In the genomic region with DNA sequence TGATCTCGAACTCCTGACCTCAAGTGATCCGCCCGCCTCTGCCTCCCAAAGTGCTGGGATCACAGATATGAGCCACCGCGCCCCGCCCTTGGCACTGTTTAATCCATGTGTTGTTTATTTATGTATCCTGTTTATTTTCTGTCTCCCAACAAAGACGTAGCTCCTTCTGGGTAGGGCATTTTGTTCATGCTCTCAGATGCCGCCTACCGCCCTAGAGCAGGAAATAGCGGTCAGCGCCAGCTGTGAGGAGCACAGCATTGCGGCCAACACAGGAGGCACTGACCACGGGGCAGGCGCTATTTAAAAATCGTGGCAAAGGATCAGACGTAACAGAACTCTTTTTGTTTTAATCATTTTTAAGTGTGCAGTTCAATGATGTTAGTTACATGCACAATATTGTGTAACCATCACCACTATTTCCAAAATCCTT, we compare ENCODE assay signal across 9 cellular contexts. TPM values are rescaled to one million over a fixed set of nuclear protein-coding genes. Genes with fewer than 3 reads are reported as not detected.
DNase-seq lines count a peak whose midpoint lies in the region; ATAC-seq, FAIRE-seq and TF ChIP-seq lines count a peak whose summit lies in the region.
"Not testable (repeated sequence)": the region's sequence is repeated elsewhere in the genome, so short reads cannot be mapped to it uniquely, and the experiment has no call there.
"Had no signal": no experiment of that assay in that cellular context is flagged by ENCODE, and none has a peak within 500 bp of the region (broad histone marks: within the 10 kb centered on the region; RNA-seq: fewer than 3 reads in every experiment).

No MANE protein-coding gene starts in this region.

- peak overlapping the region; percentile 9 to 62 (median 37) for H3K4me3 ChIP-seq in breast epithelium
- not testable (repeated sequence) for H3K4me3 ChIP-seq in small intestine (ENCODE audit: low read depth in 1 of 2, low read length in 2 of 2)

- not testable (repeated sequence) for H3K36me3 Mint-ChIP-seq in CD14-positive monocyte; T-helper 2 cell treated with Interferon-gamma antibody and Interleukin-4, amounts not matched to agents 5 μg/mL and 100 μg/mL, for 36 hours (ENCODE audit: low read depth)

- intact Hi-C loops in CD14-positive monocyte (cut with micrococcal nuclease), result loop anchor here (2.0 to 5.0 kb wide), 4 partner anchors 32 to 236 kb away; partner anchors contain the start of genes PSMD13 (in 2 of the 2), SIRT3 (in 2 of the 2), BET1L (in 1 of the 2) and IFITM2 (in 1 of the 2)
- intact Hi-C loops in breast epithelium (cut with DNase I; ENCODE audit: low total_unique reads), result not testable (repeated sequence)

- ATAC-seq in GM19023 (IDR thresholded peaks at IDR 0.05; ENCODE audit: unreplicated experiment) (peak; percentile 60), HG02870 (IDR thresholded peaks at IDR 0.05; ENCODE audit: unreplicated experiment) (peak; percentile 33)

- peak overlapping the region; percentile 84 to 99 for H3K4me3 Mint-ChIP-seq in CD14-positive monocyte
- peak overlapping the region; percentile 93 for H3K4me3 Mint-ChIP-seq in T-helper 2 cell treated with Interferon-gamma antibody and Interleukin-4, amounts not matched to agents 5 μg/mL and 100 μg/mL, for 36 hours

- not testable (repeated sequence) for H3K4me1 ChIP-seq in breast epithelium; small intestine (ENCODE audit: control insufficient read depth in 2 of 2, insufficient read depth in 1 of 2, low read depth in 1 of 2, low read length in 1 of 2)

- DNase-seq in CD14-positive monocyte (ENCODE audit: low spot score) (peak; percentile 84), LoVo (ENCODE audit: low spot score) (peak; percentile 75), small intestine (peak; percentile 81)
- peak; percentile 69 for DNase-seq in T-helper 2 cell treated with Interferon-gamma antibody and Interleukin-4, amounts not matched to agents 5 μg/mL and 100 μg/mL, for 36 hours (ENCODE audit: low spot score)
- DNase-seq in breast epithelium (ENCODE audit: low spot score in 2 of 2), result not testable (repeated sequence)

- H3K9me3 Mint-ChIP-seq in CD14-positive monocyte; T-helper 2 cell treated with Interferon-gamma antibody and Interleukin-4, amounts not matched to agents 5 μg/mL and 100 μg/mL, for 36 hours: not testable (repeated sequence)

- not testable (repeated sequence) for TF ChIP-seq POLR2A in breast epithelium (IDR thresholded peaks at IDR 0.05)

- WGBS in small intestine, 3 donors, result 19 to 28% (median 23%) methylated on average over 13 to 16 of the region's 16 CpGs

- H3K27me3 Mint-ChIP-seq in CD14-positive monocyte (ENCODE audit: low read depth in 3 of 3), result not testable (repeated sequence)
- H3K27me3 Mint-ChIP-seq in T-helper 2 cell treated with Interferon-gamma antibody and Interleukin-4, amounts not matched to agents 5 μg/mL and 100 μg/mL, for 36 hours (ENCODE audit: low read depth), result peaks cover 12% of the 10 kb centered on the region

- TF ChIP-seq CTCF in CD14-positive monocyte (IDR thresholded peaks at IDR 0.05); breast epithelium (IDR thresholded peaks at IDR 0.05): not testable (repeated sequence)

- H3K9me3 ChIP-seq in breast epithelium; small intestine (ENCODE audit: control insufficient read depth, low read depth): not testable (repeated sequence)

- not testable (repeated sequence) for H3K27me3 ChIP-seq in breast epithelium; layer of hippocampus (ENCODE audit: control insufficient read depth, insufficient read depth, low read length); small intestine (ENCODE audit: control insufficient read depth in 2 of 2, insufficient read depth in 2 of 2, low read length in 2 of 2)

- not testable (repeated sequence) for H3K36me3 ChIP-seq in breast epithelium; small intestine (ENCODE audit: control insufficient read depth in 2 of 2, insufficient read depth in 2 of 2, low read length in 2 of 2)

- H3K4me1 Mint-ChIP-seq in CD14-positive monocyte, result peaks cover 35% of the 10 kb centered on the region
- H3K4me1 Mint-ChIP-seq in T-helper 2 cell treated with Interferon-gamma antibody and Interleukin-4, amounts not matched to agents 5 μg/mL and 100 μg/mL, for 36 hours (ENCODE audit: low read depth), result peaks cover 28% of the 10 kb centered on the region

- H3K27ac Mint-ChIP-seq in CD14-positive monocyte, result peak overlapping the region; percentile 97 to 100 (median 99)
- peak overlapping the region; percentile 96 for H3K27ac Mint-ChIP-seq in T-helper 2 cell treated with Interferon-gamma antibody and Interleukin-4, amounts not matched to agents 5 μg/mL and 100 μg/mL, for 36 hours

- peak overlapping the region; percentile 52 to 78 for H3K27ac ChIP-seq in breast epithelium
- peak overlapping the region; percentile 75 for H3K27ac ChIP-seq in layer of hippocampus (ENCODE audit: low read depth, low read length)
- H3K27ac ChIP-seq in small intestine (ENCODE audit: low read depth in 1 of 2, low read length in 1 of 2), result peak overlapping the region; percentile 93 to 96

- not testable (repeated sequence) for FAIRE-seq in small intestine (lab: Jason Lieb, UNC)

RNA-seq across cellular contexts. Expression of gene NLRP6, which starts 9.5 kb away (rescaled TPM):
- polyA plus RNA-seq in CD14-positive monocyte, result under 1 TPM; 0.10 to 0.24 TPM
- total RNA-seq in breast epithelium, result 1 to 10 TPM in 2 of 3 donors, under 1 TPM in 1; 0.59 to 3.7 (median 2.0) TPM
- 10 to 100 TPM; 42.2 to 72.4 (median 45.0) TPM for polyA plus RNA-seq in small intestine
- total RNA-seq: epithelial cell of proximal tubule had no signal

RNA-seq across cellular contexts. Expression of gene PGGHG, which starts 20.2 kb away (rescaled TPM):
- polyA plus RNA-seq in CD14-positive monocyte (1 to 10 TPM; 1.6 to 2.1 TPM), small intestine (100 to 1,000 TPM; 118 to 154 (median 127) TPM)
- 10 to 100 TPM; 13.0 to 63.9 (median 37.3) TPM for total RNA-seq in breast epithelium

RNA-seq across cellular contexts. Expression of gene IFITM5, which starts 30.6 kb away (rescaled TPM):
- polyA plus RNA-seq in CD14-positive monocyte, result not detected
- not detected for total RNA-seq in breast epithelium
- polyA plus RNA-seq in small intestine, result not detected
- total RNA-seq: epithelial cell of proximal tubule had no signal

RNA-seq across cellular contexts. Expression of gene PSMD13, which starts 32.0 kb away (rescaled TPM):
- polyA plus RNA-seq in CD14-positive monocyte, result 100 to 1,000 TPM; 218 to 272 TPM
- 100 to 1,000 TPM in 2 of 3 donors, 10 to 100 TPM in 1; 96.0 to 114 (median 106) TPM for total RNA-seq in breast epithelium
- polyA plus RNA-seq in small intestine, result 100 to 1,000 TPM; 144 to 159 (median 155) TPM

RNA-seq across cellular contexts. Expression of gene SIRT3, which starts 32.6 kb away (rescaled TPM):
- 1 to 10 TPM; 4.3 TPM for polyA plus RNA-seq in CD14-positive monocyte
- total RNA-seq in breast epithelium, result 10 to 100 TPM; 17.3 to 21.4 (median 19.3) TPM
- 10 to 100 TPM; 15.9 to 23.0 (median 16.1) TPM for polyA plus RNA-seq in small intestine

Comparison
In these comparisons a context has a peak if more than half of its experiments do, and no peak if none do; other contexts are left out.
1. RNA of gene NLRP6, which starts 9.5 kb away (polyA plus RNA-seq): 42.2 to 72.4 TPM in small intestine; 0.10 to 0.24 TPM in CD14-positive monocyte; every median in the first group is over 10 times any median in the second.
2. RNA of gene PGGHG, which starts 20.2 kb away (polyA plus RNA-seq): 118 to 154 TPM in small intestine; 1.6 to 2.1 TPM in CD14-positive monocyte; every median in the first group is over 10 times any median in the second.
3. Peak in every context shown above with its lines, with median percentiles within 50 percentile points of each other: H3K27ac ChIP-seq.